Comparison of ENCODE assay signal across 20 cellular contexts in the genomic region with DNA sequence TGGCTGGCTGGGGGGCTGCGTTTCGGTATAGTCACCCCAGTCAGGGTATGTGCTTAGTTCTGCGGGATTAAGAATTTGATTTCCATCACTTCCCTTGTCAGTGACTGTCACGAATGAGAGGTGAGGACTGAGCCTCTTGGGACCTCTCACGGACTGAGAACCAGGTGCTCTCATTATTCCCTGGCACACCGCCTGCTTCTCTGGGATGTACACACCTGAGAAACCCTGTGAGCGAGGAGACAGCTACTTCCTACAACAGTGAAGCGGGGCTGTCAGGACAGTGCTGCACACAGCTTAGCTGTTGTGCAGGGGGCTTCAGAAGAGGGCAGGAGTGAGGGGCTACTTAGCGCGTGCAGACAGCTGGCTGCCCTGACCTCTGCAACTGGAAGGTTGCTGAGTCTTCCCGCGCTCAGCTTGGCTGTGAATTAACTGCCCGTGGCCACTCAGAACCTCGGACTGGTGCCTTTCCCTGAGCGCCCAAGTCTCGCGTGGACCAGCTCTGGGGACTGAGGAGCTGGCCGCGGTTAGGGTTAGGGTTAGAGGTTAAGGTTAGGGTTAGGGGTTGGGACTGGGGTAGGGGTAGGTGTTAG.
DNase-seq lines count a peak whose midpoint lies in the region; ATAC-seq and TF ChIP-seq lines count a peak whose summit lies in the region.
"Had no signal": no experiment of that assay in that cellular context is flagged by ENCODE, and none has a peak within 500 bp of the region (broad histone marks: within the 10 kb centered on the region; RNA-seq: fewer than 3 reads in every experiment).

No MANE protein-coding gene starts in this region.

- H3K79me2 ChIP-seq in osteoblast (ENCODE audit: insufficient read depth, low read length), result no peaks in the 10 kb centered on the region

- peaks cover 48% of the 10 kb centered on the region for H3K27me3 ChIP-seq in osteoblast (ENCODE audit: insufficient read depth, low read length)
- H3K27me3 ChIP-seq: upper lobe of right lung had no signal

- H2AFZ ChIP-seq in osteoblast (ENCODE audit: low read length), result no peak overlapping the region
- H2AFZ ChIP-seq: GM23338, parathyroid adenoma had no signal

- no peak overlapping the region for H3K4me2 ChIP-seq in osteoblast (ENCODE audit: insufficient read depth, low read length)
- H3K4me2 ChIP-seq: GM23338 had no signal

- no peak overlapping the region for H3K4me3 ChIP-seq in osteoblast (ENCODE audit: insufficient read depth, low read length)
- H3K4me3 ChIP-seq: GM23338, upper lobe of right lung had no signal

- H3K27ac ChIP-seq in osteoblast (ENCODE audit: low read depth, low read length), result no peak overlapping the region
- H3K27ac ChIP-seq: HL-60, parathyroid adenoma, upper lobe of right lung had no signal

- H3K36me3 ChIP-seq in osteoblast (ENCODE audit: insufficient read depth, low read length), result no peaks in the 10 kb centered on the region
- H3K36me3 ChIP-seq: upper lobe of right lung had no signal

- peaks cover 5% of the 10 kb centered on the region for H3K9me3 ChIP-seq in osteoblast (ENCODE audit: low read depth, low read length)
- H3K9me3 ChIP-seq: upper lobe of right lung had no signal

- ATAC-seq in GM19035 (IDR thresholded peaks at IDR 0.05; ENCODE audit: unreplicated experiment), result no peak
- no peak for ATAC-seq in GM18517 (IDR thresholded peaks at IDR 0.05; ENCODE audit: unreplicated experiment)
- ATAC-seq: GM23338; naive thymus-derived CD4-positive, alpha-beta T cell; SK-N-SH treated with all-trans-retinoic acid at 6 μM for 48 hours; upper lobe of right lung had no signal

- no peaks in the 10 kb centered on the region for H4K20me1 ChIP-seq in osteoblast (ENCODE audit: insufficient read depth, low read length)

- DNase-seq in NCI-H82 (lab: John Stamatoyannopoulos, UW) (peak; percentile 35), NCI-H82 treated with DMSO at 0.1 percent for 48 hours (lab: John Stamatoyannopoulos, UW; ENCODE audit: unreplicated experiment) (no peak), NCI-H1105 treated with DMSO at 0.1 percent for 48 hours (lab: John Stamatoyannopoulos, UW) (peak; percentile 56), NCI-H345 treated with DMSO at 0.1 percent for 48 hours (lab: John Stamatoyannopoulos, UW; ENCODE audit: unreplicated experiment) (peak; percentile 85), osteoblast (ENCODE audit: insufficient read length, low spot score, missing footprints) (peak; percentile 43), DMS53 (lab: John Stamatoyannopoulos, UW) (no peak)
- DNase-seq: activated B cell treated with CpG ODN at 0.5 μM for 24 hours; activated CD4-positive, alpha-beta memory T cell treated with anti-CD3 and anti-CD28 coated beads, Interleukin-2, amount 10 ng/mL, durations not matched to agents 7 days and 5 days; activated effector memory CD4-positive, alpha-beta T cell treated with anti-CD3 and anti-CD28 coated beads, Interleukin-2, amount 50 U/mL, for 16 hours; AML-193; naive thymus-derived CD4-positive, alpha-beta T cell; NCI-H1048; RPMI8226; upper lobe of right lung had no signal

- no peak for TF ChIP-seq CTCF in osteoblast (IDR thresholded peaks at IDR 0.05; ENCODE audit: extremely low read depth, low read depth, low read length)

- H3K4me1 ChIP-seq in osteoblast (ENCODE audit: insufficient read depth, low read length), result no peaks in the 10 kb centered on the region
- H3K4me1 ChIP-seq: parathyroid adenoma had no signal

Comparison
In these comparisons a context has a peak if more than half of its experiments do, and no peak if none do; other contexts are left out.
1. DNase-seq: peak in NCI-H82 (single experiment), NCI-H1105 treated with DMSO at 0.1 percent for 48 hours (single experiment), NCI-H345 treated with DMSO at 0.1 percent for 48 hours (single experiment) and osteoblast (single experiment); none in NCI-H82 treated with DMSO at 0.1 percent for 48 hours (single experiment) and DMS53 (single experiment).